Comparison of ENCODE assay signal across 8 cellular contexts in the genomic region with DNA sequence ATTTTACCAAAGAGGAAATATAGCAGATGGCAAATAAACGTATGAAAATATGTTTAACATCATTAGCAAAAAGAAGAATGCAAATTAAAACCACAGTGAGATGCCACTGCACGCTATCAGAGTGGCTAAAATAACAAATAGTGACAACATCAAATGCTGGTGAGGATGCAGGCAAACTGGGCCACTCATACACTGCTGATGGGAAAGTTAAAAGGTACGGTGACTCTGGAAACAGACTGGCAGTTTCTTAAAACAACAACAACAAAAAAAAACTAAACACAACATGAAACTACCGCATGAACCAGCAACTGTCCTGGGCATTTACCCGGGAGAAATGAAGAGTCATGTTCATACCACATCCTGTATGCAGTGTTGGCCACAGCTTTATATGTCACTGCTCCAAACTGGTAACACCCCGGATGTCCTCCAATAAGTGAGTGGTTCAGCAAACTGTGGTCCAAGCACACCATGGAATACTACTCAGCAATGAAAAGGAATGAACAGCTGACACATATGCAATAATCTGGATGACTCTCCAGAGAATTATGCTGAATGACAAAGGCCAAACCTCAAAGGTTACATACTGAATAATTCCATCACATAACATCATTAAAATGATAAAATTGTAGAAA. TPM values are rescaled to one million over a fixed set of nuclear protein-coding genes. Genes with fewer than 3 reads are reported as not detected.
DNase-seq lines count a peak whose midpoint lies in the region; ATAC-seq and TF ChIP-seq lines count a peak whose summit lies in the region.

No MANE protein-coding gene starts in this region.

- TF ChIP-seq CTCF in chondrocyte (IDR thresholded peaks at IDR 0.05) = no peak
- TF ChIP-seq CTCF in progenitor cell of endocrine pancreas (IDR thresholded peaks at IDR 0.05; ENCODE audit: unreplicated experiment) = no peak

- no peak overlapping the region for H3K4me3 ChIP-seq in CD8-positive, alpha-beta memory T cell (ENCODE audit: low read length)

- no peaks in the 10 kb centered on the region for H3K9me3 ChIP-seq in CD8-positive, alpha-beta memory T cell (ENCODE audit: low read length)

- CTCF ChIA-PET in CD8-positive, alpha-beta memory T cell (lab: Charles Lee) = no interaction called here

- POLR2A ChIA-PET in CD8-positive, alpha-beta memory T cell (lab: Charles Lee) = interaction anchor here (1.0 kb wide), 2 partner anchors 46 to 125 kb away, joined by 3 read pairs; a partner anchor contains a TSS

- H3K4me3 Mint-ChIP-seq in CD8-positive, alpha-beta memory T cell = peak overlapping the region; percentile 3 to 73 (median 51)
- H3K4me3 Mint-ChIP-seq in chondrocyte (ENCODE audit: unreplicated experiment) (no peak overlapping the region), progenitor cell of endocrine pancreas (ENCODE audit: low read depth) (no peak overlapping the region)

- peak overlapping the region; percentile 6 for H3K27ac ChIP-seq in CD8-positive, alpha-beta memory T cell (ENCODE audit: low read depth, low read length)

- peaks cover 0 to 1% of the 10 kb centered on the region in 2 donors for H3K27me3 Mint-ChIP-seq in CD8-positive, alpha-beta memory T cell
- H3K27me3 Mint-ChIP-seq in chondrocyte (ENCODE audit: low read depth) (no peaks in the 10 kb centered on the region), progenitor cell of endocrine pancreas (no peaks in the 10 kb centered on the region)

- H3K36me3 Mint-ChIP-seq in CD8-positive, alpha-beta memory T cell = peaks cover 4 to 14% (median 5%) of the 10 kb centered on the region in 3 donors
- peaks cover 2% of the 10 kb centered on the region for H3K36me3 Mint-ChIP-seq in chondrocyte (ENCODE audit: low read depth)
- H3K36me3 Mint-ChIP-seq in progenitor cell of endocrine pancreas (ENCODE audit: insufficient read depth) = peaks cover 6% of the 10 kb centered on the region

- H3K27me3 ChIP-seq in CD8-positive, alpha-beta memory T cell (ENCODE audit: insufficient read depth, low read length, poor library complexity, severe bottlenecking) = no peaks in the 10 kb centered on the region

- H3K4me1 ChIP-seq in CD8-positive, alpha-beta memory T cell (ENCODE audit: insufficient read depth, low read length) = peaks cover 47% of the 10 kb centered on the region

- peak overlapping the region; percentile 58 to 93 (median 84) for H3K27ac Mint-ChIP-seq in CD8-positive, alpha-beta memory T cell
- H3K27ac Mint-ChIP-seq in chondrocyte (ENCODE audit: unreplicated experiment) (peak overlapping the region; percentile 13), progenitor cell of endocrine pancreas (no peak overlapping the region)

- peak; percentile 51 for ATAC-seq in GM19351 (IDR thresholded peaks at IDR 0.05; ENCODE audit: unreplicated experiment)

- peak in 3 of 5 donors; percentile 12 to 71 (median 67) for DNase-seq in CD8-positive, alpha-beta memory T cell
- DNase-seq in M059J (ENCODE audit: low read depth) (peak; percentile 66), chondrocyte (ENCODE audit: low spot score) (no peak), Ammon's horn (ENCODE audit: low spot score) (no peak), NCI-H187 (lab: John Stamatoyannopoulos, UW) (no peak), ecto neural progenitor cell (ENCODE audit: low spot score) (no peak), progenitor cell of endocrine pancreas (ENCODE audit: low spot score, unreplicated experiment) (no peak)

- peaks cover 0 to 4% (median 3%) of the 10 kb centered on the region in 5 donors for H3K9me3 Mint-ChIP-seq in CD8-positive, alpha-beta memory T cell
- H3K9me3 Mint-ChIP-seq in chondrocyte (ENCODE audit: low read depth) (no peaks in the 10 kb centered on the region), progenitor cell of endocrine pancreas (ENCODE audit: low read depth) (no peaks in the 10 kb centered on the region)

- no peaks in the 10 kb centered on the region for H3K36me3 ChIP-seq in CD8-positive, alpha-beta memory T cell (ENCODE audit: insufficient read depth, low read length)

- H3K4me1 Mint-ChIP-seq in CD8-positive, alpha-beta memory T cell = peaks cover 54 to 70% (median 67%) of the 10 kb centered on the region in 3 donors
- peaks cover 60% of the 10 kb centered on the region for H3K4me1 Mint-ChIP-seq in chondrocyte (ENCODE audit: low read depth)
- H3K4me1 Mint-ChIP-seq in progenitor cell of endocrine pancreas (ENCODE audit: low read depth) = peaks cover 23% of the 10 kb centered on the region

RNA-seq across cellular contexts. Expression of a gene that starts 22.3 kb away (rescaled TPM):
- 10 to 100 TPM; 31.7 to 34.7 TPM for total RNA-seq in CD8-positive, alpha-beta memory T cell
- 12.1 TPM for polyA plus RNA-seq in CD8-positive, alpha-beta memory T cell
- 4.1 and 6.3 TPM in 2 replicates for total RNA-seq in M059J (2014; rRNA removed; shearing (Covaris generic))
- total RNA-seq in chondrocyte (34.4 to 36.5 TPM (median 36.1 TPM) in 3 replicates), progenitor cell of endocrine pancreas (56.8 and 59.3 TPM in 2 replicates)

RNA-seq across cellular contexts. Expression of a gene that starts 46.5 kb away (rescaled TPM):
- not detected for total RNA-seq in CD8-positive, alpha-beta memory T cell
- polyA plus RNA-seq in CD8-positive, alpha-beta memory T cell = not detected
- total RNA-seq in M059J (2014; rRNA removed; shearing (Covaris generic)) = not detected in 2 replicates
- total RNA-seq in chondrocyte (not detected in 3 replicates), progenitor cell of endocrine pancreas (not detected in 2 replicates)

RNA-seq across cellular contexts. Expression of a gene that starts 46.7 kb away (rescaled TPM):
- total RNA-seq in CD8-positive, alpha-beta memory T cell = 1 to 10 TPM; 5.1 to 5.4 TPM
- 1.3 TPM for polyA plus RNA-seq in CD8-positive, alpha-beta memory T cell
- 3.7 and 4.1 TPM in 2 replicates for total RNA-seq in M059J (2014; rRNA removed; shearing (Covaris generic))
- total RNA-seq in chondrocyte (3.1 to 5.8 TPM (median 3.2 TPM) in 3 replicates), progenitor cell of endocrine pancreas (11.5 and 12.3 TPM in 2 replicates)

Comparison
In these comparisons a context has a peak if more than half of its experiments do, and no peak if none do; other contexts are left out.
1. DNase-seq: peak in CD8-positive, alpha-beta memory T cell (3 of 5) and M059J (single experiment); none in chondrocyte (single experiment), Ammon's horn (single experiment), NCI-H187 (0 of 2), ecto neural progenitor cell (single experiment) and progenitor cell of endocrine pancreas (single experiment).
2. H3K4me3 Mint-ChIP-seq: peak in CD8-positive, alpha-beta memory T cell (7 of 7); none in chondrocyte (single experiment) and progenitor cell of endocrine pancreas (single experiment).